1 cellular context compared by ENCODE assay signal in the genomic region with DNA sequence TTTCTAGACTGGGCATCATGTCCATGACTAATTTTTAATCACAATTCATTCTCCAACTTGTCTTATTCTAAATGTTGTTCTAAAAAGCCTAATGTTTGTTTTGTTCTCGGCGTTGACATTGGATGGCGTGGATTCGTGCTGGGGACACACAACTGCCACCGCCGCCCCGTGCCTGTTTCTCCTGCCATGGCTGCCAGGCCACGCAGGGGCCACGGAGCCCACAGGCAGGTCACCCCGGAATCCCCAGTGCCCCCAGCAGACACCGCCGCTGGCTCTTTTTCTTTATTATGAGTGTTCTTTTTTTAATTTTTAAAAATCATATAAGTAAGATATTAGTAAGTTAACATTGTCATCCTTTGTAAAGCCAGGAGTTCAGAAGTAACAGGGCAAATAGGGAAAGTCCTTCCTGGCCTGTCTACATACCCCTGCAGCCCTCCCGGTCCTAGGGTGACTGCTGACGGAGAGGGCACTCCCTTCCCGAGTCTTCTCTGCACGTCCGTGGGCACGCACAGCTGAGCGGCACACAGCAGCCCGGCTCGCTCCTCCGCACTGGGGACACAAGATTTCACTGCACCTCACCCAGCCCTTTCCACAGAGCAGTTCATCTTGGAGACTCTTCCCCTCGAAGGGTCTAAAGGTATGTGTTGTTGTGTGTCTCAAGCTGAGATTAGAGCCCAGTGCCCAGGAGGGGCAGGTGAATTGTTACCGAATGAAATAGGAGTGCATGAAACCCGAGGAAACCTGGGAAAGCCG.
TF ChIP-seq lines count a peak whose summit lies in the region.

No MANE protein-coding gene starts in this region.

TF ChIP-seq in HepG2, 621 proteins besides CTCF, POLR2A, EP300 and RAD21:
- TF ChIP-seq ZNF160 (CRISPR knock-in tag; IDR thresholded peaks at IDR 0.05): no peak
- 0 out of 2 replicates have a peak, but pooled peaks have one; percentile 2 for TF ChIP-seq ZNF747 (CRISPR knock-in tag; IDR thresholded peaks at IDR 0.05; ENCODE audit: borderline replicate concordance)
TF ChIP-seq in HepG2: peak in this region for 1.
